ENCODE assay signal across 12 cellular contexts in the genomic region with DNA sequence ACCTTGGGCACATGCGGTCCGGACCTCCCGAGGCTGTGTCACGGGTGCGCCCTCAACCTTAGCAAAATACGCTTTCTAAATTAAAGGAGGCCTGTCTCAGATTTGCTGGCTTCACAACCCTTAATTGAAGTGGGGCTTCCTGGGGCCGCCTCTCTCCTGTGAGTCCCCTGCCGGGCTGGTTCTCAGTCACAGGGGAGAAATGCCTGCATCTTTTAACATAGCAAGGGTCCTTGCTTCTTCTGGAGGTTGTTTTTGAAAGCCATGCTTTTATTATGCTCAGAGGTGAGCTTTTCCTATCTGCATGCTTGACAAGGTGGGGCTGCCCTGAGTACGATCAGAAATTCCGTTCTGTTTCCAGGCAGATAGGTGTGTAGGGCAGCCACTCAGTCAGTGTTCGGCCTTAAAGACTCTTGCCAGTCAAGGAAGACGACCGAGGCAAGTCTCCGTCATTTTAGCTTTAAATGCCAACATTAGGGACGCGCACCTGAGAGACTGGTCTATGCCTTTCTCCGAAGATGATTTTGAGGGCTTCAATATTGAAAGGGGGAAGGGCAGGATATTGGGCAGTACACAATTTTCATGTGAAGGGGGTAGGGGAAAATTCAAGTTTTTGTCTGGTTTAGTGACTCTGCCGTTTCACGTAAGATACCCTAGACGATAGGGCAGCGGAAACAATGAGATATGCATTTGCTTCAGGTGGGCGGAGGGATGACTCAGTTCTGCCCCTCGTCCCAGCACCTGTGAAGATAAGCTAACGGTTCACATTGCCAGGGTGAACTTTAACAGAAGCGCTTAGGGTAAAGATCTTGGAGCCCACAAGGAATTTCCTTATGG. TPM values are rescaled to one million over a fixed set of nuclear protein-coding genes. Genes with fewer than 3 reads are reported as not detected.
DNase-seq lines count a peak whose midpoint lies in the region; ATAC-seq and TF ChIP-seq lines count a peak whose summit lies in the region.
"Had no signal": no experiment of that assay in that cellular context is flagged by ENCODE, and none has a peak within 500 bp of the region (broad histone marks: within the 10 kb centered on the region; RNA-seq: fewer than 3 reads in every experiment).

No MANE protein-coding gene starts in this region.

- H3K9me3 Mint-ChIP-seq in CD8-positive, alpha-beta T cell, result no peaks in the 10 kb centered on the region
- H3K9me3 Mint-ChIP-seq in activated T-helper 2 cell treated with anti-CD3 and anti-CD28 coated beads, Interferon-gamma antibody, Interleukin-2, Interleukin-4, amounts not matched to agents 10 μg/mL and 5 μg/mL and 100 μg/mL, durations not matched to agents 14 hours and 24 hours and 36 hours, result peaks cover 4% of the 10 kb centered on the region

- no peaks in the 10 kb centered on the region for H3K36me3 ChIP-seq in CD8-positive, alpha-beta T cell (ENCODE audit: insufficient read depth, low read length)
- H3K36me3 ChIP-seq: BLaER1 had no signal

- no peaks in the 10 kb centered on the region for H3K27me3 ChIP-seq in CD8-positive, alpha-beta T cell (ENCODE audit: insufficient read depth, low read length)
- H3K27me3 ChIP-seq: BLaER1 had no signal

- CTCF ChIA-PET in CD8-positive, alpha-beta T cell (lab: Charles Lee), result interaction anchor here (0.9 to 14.0 kb wide), 8 partner anchors 21 to 106 kb away, joined by 3 to 308 read pairs (median 6); no protein-coding TSS in a partner anchor

- intact Hi-C loops in CD8-positive, alpha-beta T cell (cut with DNase I, micrococcal nuclease), result no loop called here
- intact Hi-C loops in activated T-helper 2 cell treated with anti-CD3 and anti-CD28 coated beads, Interferon-gamma antibody, Interleukin-2, Interleukin-4, amounts not matched to agents 10 μg/mL and 5 μg/mL and 100 μg/mL, durations not matched to agents 14 hours and 24 hours and 36 hours (cut with micrococcal nuclease), result loop anchor here (5.0 to 10.0 kb wide), 3 partner anchors 82 to 580 kb away; a partner anchor contains a TSS

- TF ChIP-seq CTCF in CD8-positive, alpha-beta T cell (IDR thresholded peaks at IDR 0.05), result no peak

- H3K4me3 ChIP-seq in CD8-positive, alpha-beta T cell (ENCODE audit: low read depth, low read length), result no peak overlapping the region
- H3K4me3 ChIP-seq: BLaER1 had no signal

- peaks cover 10% of the 10 kb centered on the region for H3K4me1 ChIP-seq in CD8-positive, alpha-beta T cell (ENCODE audit: insufficient read depth, low read length)

- peaks cover 2% of the 10 kb centered on the region for H3K27me3 Mint-ChIP-seq in CD8-positive, alpha-beta T cell (ENCODE audit: low read depth)
- H3K27me3 Mint-ChIP-seq in activated T-helper 2 cell treated with anti-CD3 and anti-CD28 coated beads, Interferon-gamma antibody, Interleukin-2, Interleukin-4, amounts not matched to agents 10 μg/mL and 5 μg/mL and 100 μg/mL, durations not matched to agents 14 hours and 24 hours and 36 hours (ENCODE audit: low read depth), result no peaks in the 10 kb centered on the region

- no peaks in the 10 kb centered on the region for H3K9me3 ChIP-seq in CD8-positive, alpha-beta T cell (ENCODE audit: low read length)
- H3K9me3 ChIP-seq: BLaER1 had no signal

- no peak overlapping the region for H3K27ac ChIP-seq in CD8-positive, alpha-beta T cell (ENCODE audit: low read depth, low read length)
- H3K27ac ChIP-seq: BLaER1 had no signal

- H3K36me3 Mint-ChIP-seq in CD8-positive, alpha-beta T cell, result no peaks in the 10 kb centered on the region
- H3K36me3 Mint-ChIP-seq in activated T-helper 2 cell treated with anti-CD3 and anti-CD28 coated beads, Interferon-gamma antibody, Interleukin-2, Interleukin-4, amounts not matched to agents 10 μg/mL and 5 μg/mL and 100 μg/mL, durations not matched to agents 14 hours and 24 hours and 36 hours (ENCODE audit: low read depth), result no peaks in the 10 kb centered on the region

- peak in 2 of 7 experiments; percentile 56 to 71 for DNase-seq in CD8-positive, alpha-beta T cell
- DNase-seq in OCI-M1 (lab: John Stamatoyannopoulos, UW) (peak; percentile 30), RKO (ENCODE audit: low spot score) (no peak), SKM-1 treated with dmso at 0.1 percent for 144 hours (lab: John Stamatoyannopoulos, UW; ENCODE audit: unreplicated experiment) (no peak), SIG-M5 treated with dmso at 0.1 percent for 504 hours (lab: John Stamatoyannopoulos, UW; ENCODE audit: unreplicated experiment) (no peak)
- DNase-seq in activated T-helper 2 cell treated with anti-CD3 and anti-CD28 coated beads, Interferon-gamma antibody, Interleukin-2, Interleukin-4, amounts not matched to agents 10 μg/mL and 5 μg/mL and 100 μg/mL, durations not matched to agents 14 hours and 24 hours and 36 hours (ENCODE audit: low spot score), result peak; percentile 73
- peak; percentile 66 to 81 for DNase-seq in stimulated activated CD4-positive, alpha-beta T cell treated with anti-CD3 and anti-CD28 coated beads, Interleukin-15, amount 100 ng/mL, for 48 hours (ENCODE audit: low read depth in 2 of 2)
- DNase-seq: amniotic stem cell, MV-4-11 had no signal

- peak overlapping the region; percentile 13 for H3K4me3 Mint-ChIP-seq in CD8-positive, alpha-beta T cell
- peak overlapping the region; percentile 53 for H3K4me3 Mint-ChIP-seq in activated T-helper 2 cell treated with anti-CD3 and anti-CD28 coated beads, Interferon-gamma antibody, Interleukin-2, Interleukin-4, amounts not matched to agents 10 μg/mL and 5 μg/mL and 100 μg/mL, durations not matched to agents 14 hours and 24 hours and 36 hours (ENCODE audit: low read depth)

- ATAC-seq in CD8-positive, alpha-beta T cell, result peak; percentile 41
- ATAC-seq in HG02642 (IDR thresholded peaks at IDR 0.05; ENCODE audit: poor library complexity, unreplicated experiment), result no peak
- ATAC-seq: Panc1 had no signal

- peak overlapping the region; percentile 52 for H3K27ac Mint-ChIP-seq in CD8-positive, alpha-beta T cell
- peak overlapping the region; percentile 95 for H3K27ac Mint-ChIP-seq in activated T-helper 2 cell treated with anti-CD3 and anti-CD28 coated beads, Interferon-gamma antibody, Interleukin-2, Interleukin-4, amounts not matched to agents 10 μg/mL and 5 μg/mL and 100 μg/mL, durations not matched to agents 14 hours and 24 hours and 36 hours

- POLR2A ChIA-PET in CD8-positive, alpha-beta T cell (lab: Charles Lee), result interaction anchor here (1.0 to 1.6 kb wide), 3 partner anchors 9 to 94 kb away, joined by 3 to 5 read pairs (median 5); no protein-coding TSS in a partner anchor

- peaks cover 16% of the 10 kb centered on the region for H3K4me1 Mint-ChIP-seq in CD8-positive, alpha-beta T cell (ENCODE audit: low read depth)
- H3K4me1 Mint-ChIP-seq in activated T-helper 2 cell treated with anti-CD3 and anti-CD28 coated beads, Interferon-gamma antibody, Interleukin-2, Interleukin-4, amounts not matched to agents 10 μg/mL and 5 μg/mL and 100 μg/mL, durations not matched to agents 14 hours and 24 hours and 36 hours (ENCODE audit: low read depth), result peaks cover 67% of the 10 kb centered on the region

RNA-seq across cellular contexts. Expression of a gene that starts 5.5 kb away (rescaled TPM):
- 100 to 1,000 TPM; 359 to 369 TPM for total RNA-seq in CD8-positive, alpha-beta T cell
- 271 TPM in 2 replicates for total RNA-seq in activated T-helper 2 cell treated with anti-CD3 and anti-CD28 coated beads, Interferon-gamma antibody, Interleukin-2, Interleukin-4, amounts not matched to agents 10 μg/mL and 5 μg/mL and 100 μg/mL, durations not matched to agents 14 hours and 24 hours and 36 hours

Comparison
In these comparisons a context has a peak if more than half of its experiments do, and no peak if none do; other contexts are left out.
1. DNase-seq: peak in OCI-M1 (single experiment), activated T-helper 2 cell treated with anti-CD3 and anti-CD28 coated beads, Interferon-gamma antibody, Interleukin-2, Interleukin-4, amounts not matched to agents 10 μg/mL and 5 μg/mL and 100 μg/mL, durations not matched to agents 14 hours and 24 hours and 36 hours (single experiment) and stimulated activated CD4-positive, alpha-beta T cell treated with anti-CD3 and anti-CD28 coated beads, Interleukin-15, amount 100 ng/mL, for 48 hours (2 of 2); none in RKO (single experiment), SKM-1 treated with dmso at 0.1 percent for 144 hours (single experiment) and SIG-M5 treated with dmso at 0.1 percent for 504 hours (single experiment).